2 cellular contexts compared by ENCODE assay signal in genomic region chr12:85834378-85834777, GRCh38.
TF ChIP-seq lines count a peak whose summit lies in the region.

No MANE protein-coding gene starts in this region.

TF ChIP-seq in HepG2, 621 proteins besides CTCF, POLR2A, EP300 and RAD21:
- no peak for TF ChIP-seq MIXL1 (CRISPR knock-in tag; IDR thresholded peaks at IDR 0.05)
- no peak for TF ChIP-seq POGK (CRISPR knock-in tag; conservative IDR thresholded peaks at IDR 0.05)
- no peak for TF ChIP-seq ZFP82 (CRISPR knock-in tag; IDR thresholded peaks at IDR 0.05; ENCODE audit: borderline replicate concordance)
- no peak for TF ChIP-seq CCDC6 (CRISPR knock-in tag; IDR thresholded peaks at IDR 0.05)
- TF ChIP-seq PREB (CRISPR knock-in tag; IDR thresholded peaks at IDR 0.05), result no peak
- TF ChIP-seq ZFP1 (CRISPR knock-in tag; IDR thresholded peaks at IDR 0.05), result no peak
- no peak for TF ChIP-seq ZNF30 (CRISPR knock-in tag; IDR thresholded peaks at IDR 0.05)
- no peak for TF ChIP-seq TCF12 (IDR thresholded peaks at IDR 0.05)
- no peak for TF ChIP-seq TCF12 (CRISPR knock-in tag; IDR thresholded peaks at IDR 0.05)
- no peak for TF ChIP-seq GLMP (CRISPR knock-in tag; IDR thresholded peaks at IDR 0.05; ENCODE audit: borderline replicate concordance)
- TF ChIP-seq MIER3 (CRISPR knock-in tag; IDR thresholded peaks at IDR 0.05; ENCODE audit: borderline replicate concordance), result no peak
- TF ChIP-seq KDM2A (CRISPR knock-in tag; IDR thresholded peaks at IDR 0.05; ENCODE audit: borderline replicate concordance, low read depth), result no peak
- TF ChIP-seq BRD4 (CRISPR knock-in tag; IDR thresholded peaks at IDR 0.05), result no peak
- TF ChIP-seq ZBTB43 (CRISPR knock-in tag; conservative IDR thresholded peaks at IDR 0.05), result no peak
- no peak for TF ChIP-seq MXD3 (CRISPR knock-in tag; IDR thresholded peaks at IDR 0.05)
- no peak for TF ChIP-seq HCFC1 (IDR thresholded peaks at IDR 0.05; ENCODE audit: low read depth, low read length)
- no peak for TF ChIP-seq NPAS2 (CRISPR knock-in tag; IDR thresholded peaks at IDR 0.05; ENCODE audit: borderline replicate concordance)
- TF ChIP-seq ZFX (CRISPR knock-in tag; IDR thresholded peaks at IDR 0.05; ENCODE audit: low read depth), result no peak
- no peak for TF ChIP-seq ZMYM2 (CRISPR knock-in tag; IDR thresholded peaks at IDR 0.05)
- TF ChIP-seq DBP (CRISPR knock-in tag; IDR thresholded peaks at IDR 0.05; ENCODE audit: not compliant biosample characterization), result no peak

TF ChIP-seq in endothelial cell of umbilical vein, 7 proteins besides CTCF, POLR2A, EP300 and RAD21:
- TF ChIP-seq GATA2 (IDR thresholded peaks at IDR 0.05; ENCODE audit: insufficient read depth, insufficient read length, low read depth, low read length), result no peak
- no peak for TF ChIP-seq MAX (IDR thresholded peaks at IDR 0.05; ENCODE audit: insufficient read depth, insufficient read length)
